Comparison of ENCODE assay signal across 1 cellular context in the genomic region with DNA sequence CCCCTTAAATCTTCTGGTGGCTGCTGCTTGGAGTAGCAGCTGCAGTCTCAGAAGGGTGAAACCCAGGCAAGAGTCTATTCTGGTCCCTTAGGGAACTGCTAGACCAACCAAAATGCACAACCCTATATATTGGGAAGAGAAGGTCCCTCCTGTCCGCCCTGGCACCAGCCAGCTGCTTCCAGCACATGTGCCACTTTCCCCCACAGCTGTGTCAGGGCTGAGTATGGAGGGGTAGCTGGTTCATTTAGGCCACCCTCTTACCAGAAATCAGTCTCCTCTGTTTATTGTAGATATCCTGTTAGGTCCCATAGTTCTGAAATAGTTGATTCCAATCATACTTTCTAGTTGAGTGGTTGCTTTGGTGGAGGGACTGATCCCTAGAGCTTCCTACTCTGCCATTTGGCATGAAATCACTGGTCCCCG.
TF ChIP-seq lines count a peak whose summit lies in the region.

No MANE protein-coding gene starts in this region.

TF ChIP-seq in WTC11, 78 proteins besides CTCF, POLR2A, EP300 and RAD21 (continued from another document):
- TF ChIP-seq, protein P1, sequence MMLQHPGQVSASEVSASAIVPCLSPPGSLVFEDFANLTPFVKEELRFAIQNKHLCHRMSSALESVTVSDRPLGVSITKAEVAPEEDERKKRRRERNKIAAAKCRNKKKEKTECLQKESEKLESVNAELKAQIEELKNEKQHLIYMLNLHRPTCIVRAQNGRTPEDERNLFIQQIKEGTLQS (CRISPR knock-in tag; conservative IDR thresholded peaks at IDR 0.05): no peak
- no peak for TF ChIP-seq ZNF219 (CRISPR knock-in tag; IDR thresholded peaks at IDR 0.05; ENCODE audit: borderline replicate concordance)
